ENCODE assay signal across 28 cellular contexts in the genomic region with DNA sequence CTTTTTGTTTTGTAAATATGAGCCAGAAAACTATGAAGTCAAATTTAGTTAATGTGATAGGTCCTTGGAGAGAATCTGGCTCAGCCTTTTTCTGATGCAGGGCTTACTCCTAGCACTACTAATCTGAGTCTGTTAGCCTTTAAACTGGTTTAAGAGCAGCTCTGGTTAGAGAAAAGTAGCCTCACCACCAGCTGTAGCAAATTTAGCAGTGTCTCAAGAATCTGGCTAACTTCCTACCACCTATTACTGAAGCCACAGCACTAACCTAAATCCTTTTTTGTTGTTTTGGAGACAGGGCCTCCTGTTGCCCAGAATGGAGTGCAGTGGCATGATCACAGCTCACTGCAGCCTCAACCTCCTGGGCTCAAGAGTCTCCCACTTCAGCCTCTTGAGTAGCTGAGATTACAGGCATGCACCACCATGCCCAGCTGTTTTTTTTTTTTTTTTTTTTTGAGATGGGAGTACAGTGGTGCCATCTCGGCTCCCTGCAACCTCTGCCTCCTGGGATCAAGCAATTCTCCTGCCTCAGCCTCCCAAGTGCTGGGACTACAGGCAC. TPM values are rescaled to one million over a fixed set of nuclear protein-coding genes. Genes with fewer than 3 reads are reported as not detected.
DNase-seq lines count a peak whose midpoint lies in the region; ATAC-seq and TF ChIP-seq lines count a peak whose summit lies in the region.
"Had no signal": no experiment of that assay in that cellular context is flagged by ENCODE, and none has a peak within 500 bp of the region (broad histone marks: within the 10 kb centered on the region; RNA-seq: fewer than 3 reads in every experiment).

No MANE protein-coding gene starts in this region.

- H3K36me3 ChIP-seq in right atrium auricular region (peaks cover 54% of the 10 kb centered on the region), upper lobe of right lung (peaks cover 84% of the 10 kb centered on the region)

- ATAC-seq in Right ventricle myocardium superior (ENCODE audit: poor library complexity) (peak; percentile 51), upper lobe of right lung (peak; percentile 49), GM21619 (IDR thresholded peaks at IDR 0.05; ENCODE audit: unreplicated experiment) (no peak)
- ATAC-seq: gastroesophageal sphincter had no signal

- intact Hi-C loops in Right ventricle myocardium superior (cut with DNase I), result no loop called here
- intact Hi-C loops in upper lobe of right lung (cut with DNase I), result no loop called here

- H3K27ac ChIP-seq in right atrium auricular region, result no peak overlapping the region
- H3K27ac ChIP-seq in upper lobe of right lung, result no peak overlapping the region
- H3K27ac ChIP-seq: BLaER1, esophagus squamous epithelium, gastroesophageal sphincter, hepatocyte, HL-60, parathyroid adenoma, SJSA1, stomach had no signal

- H3K27me3 ChIP-seq in right atrium auricular region (no peaks in the 10 kb centered on the region), upper lobe of right lung (no peaks in the 10 kb centered on the region)
- H3K27me3 ChIP-seq: BLaER1, dorsolateral prefrontal cortex, esophagus squamous epithelium, gastroesophageal sphincter, hepatocyte, MG63, SJSA1, stomach had no signal

- H3K4me1 ChIP-seq in right atrium auricular region, result peaks cover 0 to 10% of the 10 kb centered on the region in 2 donors
- no peaks in the 10 kb centered on the region for H3K4me1 ChIP-seq in upper lobe of right lung
- H3K4me1 ChIP-seq: BLaER1, esophagus squamous epithelium, HAP-1, parathyroid adenoma, SJSA1 had no signal

- DNase-seq in Right ventricle myocardium superior (no peak), right atrium auricular region (ENCODE audit: low spot score) (no peak), NCI-H524 (lab: John Stamatoyannopoulos, UW) (peak; percentile 49 to 62), fibroblast of peridontal ligament (ENCODE audit: extremely low read depth) (peak; percentile 62), upper lobe of right lung (no peak), kidney tubule cell (ENCODE audit: low spot score) (no peak)
- DNase-seq: activated B cell treated with CpG ODN at 0.5 μM for 24 hours; activated naive CD4-positive, alpha-beta T cell treated with Interleukin-2 at 50 U/mL for 16 hours; amniotic stem cell; COR-L47; dorsolateral prefrontal cortex; esophagus squamous epithelium; KG1; MG63; NCI-H1436; NCI-H2081; NCI-H226; NCI-H748 treated with DMSO at 0.1 percent for 48 hours; stimulated activated CD4-positive, alpha-beta T cell treated with anti-CD3 and anti-CD28 coated beads, Interleukin-1b, Interleukin-23, amount 100 ng/mL, for 48 hours; stomach had no signal

- TF ChIP-seq CTCF in right atrium auricular region (IDR thresholded peaks at IDR 0.05) (no peak), upper lobe of right lung (IDR thresholded peaks at IDR 0.05) (no peak)

- no peaks in the 10 kb centered on the region for H3K9me3 ChIP-seq in right atrium auricular region
- H3K9me3 ChIP-seq in upper lobe of right lung, result no peaks in the 10 kb centered on the region
- H3K9me3 ChIP-seq: BLaER1, esophagus squamous epithelium, gastroesophageal sphincter, HAP-1, MG63, SJSA1, stomach had no signal

- no peak overlapping the region for H3K4me3 ChIP-seq in right atrium auricular region
- no peak overlapping the region for H3K4me3 ChIP-seq in upper lobe of right lung
- H3K4me3 ChIP-seq: BLaER1, dorsolateral prefrontal cortex, esophagus squamous epithelium, gastroesophageal sphincter, HAP-1, hepatocyte, MG63, SJSA1, stomach had no signal

RNA-seq across cellular contexts. Expression of a gene that starts 13.9 kb away (rescaled TPM):
- total RNA-seq in Right ventricle myocardium superior, result 11.2 TPM
- total RNA-seq in right atrium auricular region, result 1 to 10 TPM; 9.0 to 9.7 TPM
- total RNA-seq in upper lobe of right lung, result 9.5 TPM

RNA-seq across cellular contexts. Expression of a gene that starts 25.3 kb away (rescaled TPM):
- total RNA-seq in Right ventricle myocardium superior (73.4 TPM), right atrium auricular region (10 to 100 TPM; 51.4 to 53.8 TPM), upper lobe of right lung (98.9 TPM)

RNA-seq across cellular contexts. Expression of a gene that starts 47.4 kb away (rescaled TPM):
- total RNA-seq in Right ventricle myocardium superior (28.7 TPM), right atrium auricular region (10 to 100 TPM; 27.5 to 34.3 TPM), upper lobe of right lung (63.3 TPM)

Comparison
In these comparisons a context has a peak if more than half of its experiments do, and no peak if none do; other contexts are left out.
1. DNase-seq: peak in NCI-H524 (2 of 2) and fibroblast of peridontal ligament (single experiment); none in Right ventricle myocardium superior (single experiment), right atrium auricular region (single experiment), upper lobe of right lung (single experiment) and kidney tubule cell (single experiment).